In genomic region chr6:123000244-123000770, GRCh38 we compare ENCODE assay signal across 23 cellular contexts. TPM values are rescaled to one million over a fixed set of nuclear protein-coding genes. Genes with fewer than 3 reads are reported as not detected.
"Had no signal": no experiment of that assay in that cellular context is flagged by ENCODE, and none has a peak within 500 bp of the region (broad histone marks: within the 10 kb centered on the region; RNA-seq: fewer than 3 reads in every experiment).

No MANE protein-coding gene starts in this region.

- H3K27ac Mint-ChIP-seq: activated CD8-positive, alpha-beta T cell treated with anti-CD3 and anti-CD28 coated beads for 36 hours; activated naive CD8-positive, alpha-beta T cell treated with anti-CD3 and anti-CD28 coated beads, Interleukin-2, amount 10 ng/mL, durations not matched to agents 7 days and 5 days had no signal

- H3K36me3 ChIP-seq: adrenal gland, breast epithelium, SJSA1 had no signal

- H3K4me3 Mint-ChIP-seq: activated CD8-positive, alpha-beta T cell treated with anti-CD3 and anti-CD28 coated beads for 36 hours; activated naive CD8-positive, alpha-beta T cell treated with anti-CD3 and anti-CD28 coated beads, Interleukin-2, amount 10 ng/mL, durations not matched to agents 7 days and 5 days had no signal

- H3K9me3 Mint-ChIP-seq: activated CD8-positive, alpha-beta T cell treated with anti-CD3 and anti-CD28 coated beads for 36 hours; activated naive CD8-positive, alpha-beta T cell treated with anti-CD3 and anti-CD28 coated beads, Interleukin-2, amount 10 ng/mL, durations not matched to agents 7 days and 5 days had no signal

- H3K27ac ChIP-seq: adrenal gland, breast epithelium, SJSA1 had no signal

- H3K4me3 ChIP-seq: adrenal gland, breast epithelium, SJSA1 had no signal

- H3K4me1 ChIP-seq: SJSA1 had no signal

- H3K4me1 Mint-ChIP-seq: activated naive CD8-positive, alpha-beta T cell treated with anti-CD3 and anti-CD28 coated beads, Interleukin-2, amount 10 ng/mL, durations not matched to agents 7 days and 5 days had no signal

- FAIRE-seq: RCC 7860 had no signal

- DNase-seq: activated CD4-positive, alpha-beta T cell treated with anti-CD3 and anti-CD28 coated beads for 4 hours; activated CD8-positive, alpha-beta memory T cell treated with anti-CD3 and anti-CD28 coated beads, Interleukin-2, amount 50 U/mL, for 48 hours; activated CD8-positive, alpha-beta T cell treated with anti-CD3 and anti-CD28 coated beads for 36 hours; activated naive CD4-positive, alpha-beta T cell treated with anti-CD3 and anti-CD28 coated beads, Interleukin-2, amount 50 U/mL, for 16 hours; activated naive CD8-positive, alpha-beta T cell treated with anti-CD3 and anti-CD28 coated beads, Interleukin-2, amount 10 ng/mL, durations not matched to agents 7 days and 5 days; activated T-cell treated with anti-CD3 and anti-CD28 coated beads, Interleukin-2, amount 50 U/mL, for 1 hour; adrenal gland; anterior cingulate cortex; KBM-7; NCI-H1048; NCI-H1694; NCI-H2029; NCI-H2107; NCI-H510A treated with DMSO at 0.1 percent for 48 hours; NCI-H69; PC-3; SHP77; SW 1271 had no signal

- H3K9me3 ChIP-seq: adrenal gland, breast epithelium, SJSA1 had no signal

- H3K36me3 Mint-ChIP-seq: activated naive CD8-positive, alpha-beta T cell treated with anti-CD3 and anti-CD28 coated beads, Interleukin-2, amount 10 ng/mL, durations not matched to agents 7 days and 5 days had no signal

RNA-seq across cellular contexts. Expression of gene CLVS2, which starts 4.3 kb away (rescaled TPM):
- total RNA-seq: activated CD8-positive, alpha-beta T cell treated with anti-CD3 and anti-CD28 coated beads for 36 hours; activated naive CD8-positive, alpha-beta T cell treated with anti-CD3 and anti-CD28 coated beads, Interleukin-2, amount 10 ng/mL, durations not matched to agents 7 days and 5 days; breast epithelium; M059J; PC-3; SJSA1; T-helper 1 cell treated with Interleukin-12 subunit alpha and Interleukin-12 subunit beta and Interleukin-4 antibody, amounts not matched to agents 30 ng/mL and 1 ng/mL, for 36 hours had no signal
